In genomic region chr3:53493997-53494791, GRCh38 we compare ENCODE assay signal across 9 cellular contexts. TPM values are rescaled to one million over a fixed set of nuclear protein-coding genes. Genes with fewer than 3 reads are reported as not detected.
DNase-seq lines count a peak whose midpoint lies in the region; ATAC-seq and TF ChIP-seq lines count a peak whose summit lies in the region.
"Had no signal": no experiment of that assay in that cellular context is flagged by ENCODE, and none has a peak within 500 bp of the region (broad histone marks: within the 10 kb centered on the region; RNA-seq: fewer than 3 reads in every experiment).

Gene CACNA1D, plus strand, starts transcription at chr3:53494611. Its CDS starts 556 bp downstream, at chr3:53495167.

- peaks cover 45% of the 10 kb centered on the region for H3K27me3 Mint-ChIP-seq in MCF 10A (ENCODE audit: insufficient read depth, unreplicated experiment)
- peaks cover 60 to 72% of the 10 kb centered on the region in 2 donors for H3K27me3 Mint-ChIP-seq in stimulated activated naive B cell treated with anti-CD40 and anti-IgM and Interleukin-4, amounts not matched to agents 10 μg/mL and 1 μg/mL and 100 μg/mL, for 72 hours

- H3K27me3 ChIP-seq in layer of hippocampus (ENCODE audit: control insufficient read depth, insufficient read depth, low read length), result no peaks in the 10 kb centered on the region

- peak within 1 kb of the TSS; percentile 46 for H3K27ac ChIP-seq in layer of hippocampus (ENCODE audit: low read depth, low read length)
- H3K27ac ChIP-seq: SJSA1 had no signal

- H3K9me3 Mint-ChIP-seq in MCF 10A (ENCODE audit: unreplicated experiment), result no peaks in the 10 kb centered on the region
- no peaks in the 10 kb centered on the region for H3K9me3 Mint-ChIP-seq in stimulated activated naive B cell treated with anti-CD40 and anti-IgM and Interleukin-4, amounts not matched to agents 10 μg/mL and 1 μg/mL and 100 μg/mL, for 72 hours

- CTCF ChIA-PET in MCF 10A (lab: Yijun Ruan, JAX), result no interaction called here

- peak within 1 kb of the TSS; percentile 45 for H3K4me3 Mint-ChIP-seq in MCF 10A (ENCODE audit: unreplicated experiment)
- H3K4me3 Mint-ChIP-seq in stimulated activated naive B cell treated with anti-CD40 and anti-IgM and Interleukin-4, amounts not matched to agents 10 μg/mL and 1 μg/mL and 100 μg/mL, for 72 hours, result peak within 1 kb of the TSS; percentile 54 to 62

- peak; percentile 53 to 57 for ATAC-seq in stimulated activated naive B cell treated with anti-CD40 and anti-IgM and Interleukin-4, amounts not matched to agents 10 μg/mL and 1 μg/mL and 100 μg/mL, for 72 hours (replicated peaks)
- no peak for ATAC-seq in GM18909 (IDR thresholded peaks at IDR 0.05; ENCODE audit: poor library complexity, unreplicated experiment)
- ATAC-seq in GM19035 (IDR thresholded peaks at IDR 0.05; ENCODE audit: unreplicated experiment), result no peak

- intact Hi-C loops in MCF 10A (cut with micrococcal nuclease), result no loop called here

- no peaks in the 10 kb centered on the region for H3K36me3 Mint-ChIP-seq in MCF 10A (ENCODE audit: insufficient read depth, unreplicated experiment)
- H3K36me3 Mint-ChIP-seq in stimulated activated naive B cell treated with anti-CD40 and anti-IgM and Interleukin-4, amounts not matched to agents 10 μg/mL and 1 μg/mL and 100 μg/mL, for 72 hours, result no peaks in the 10 kb centered on the region

- POLR2A ChIA-PET in MCF 10A (lab: Yijun Ruan, JAX), result interaction anchor here (0.6 kb wide), 1 partner anchor 241 kb away, joined by 3 read pairs; no protein-coding TSS in a partner anchor

- BruUV-seq in MCF 10A (replicated peaks; lab: Mats Ljungman, UMichigan), result no TSS peak

- DNase-seq in DMS 273 (lab: John Stamatoyannopoulos, UW; ENCODE audit: unreplicated experiment), result peak; percentile 53
- DNase-seq in DMS 273 treated with DMSO at 0.1 percent for 48 hours (lab: John Stamatoyannopoulos, UW), result no peak
- peak; percentile 2 for DNase-seq in NCI-H187 treated with DMSO at 0.1 percent for 48 hours (lab: John Stamatoyannopoulos, UW)
- peak; percentile 24 for DNase-seq in MCF 10A (ENCODE audit: unreplicated experiment)
- no peak for DNase-seq in stimulated activated naive B cell treated with anti-CD40 and anti-IgM and Interleukin-4, amounts not matched to agents 10 μg/mL and 1 μg/mL and 100 μg/mL, for 72 hours

- TF ChIP-seq CTCF in MCF 10A (IDR thresholded peaks at IDR 0.05; ENCODE audit: unreplicated experiment), result no peak

- no peak within 1 kb of the TSS for H3K27ac Mint-ChIP-seq in MCF 10A (ENCODE audit: low read depth, unreplicated experiment)
- no peak within 1 kb of the TSS for H3K27ac Mint-ChIP-seq in stimulated activated naive B cell treated with anti-CD40 and anti-IgM and Interleukin-4, amounts not matched to agents 10 μg/mL and 1 μg/mL and 100 μg/mL, for 72 hours

- no peaks in the 10 kb centered on the region for H3K4me1 Mint-ChIP-seq in MCF 10A (ENCODE audit: insufficient read depth, unreplicated experiment)
- H3K4me1 Mint-ChIP-seq in stimulated activated naive B cell treated with anti-CD40 and anti-IgM and Interleukin-4, amounts not matched to agents 10 μg/mL and 1 μg/mL and 100 μg/mL, for 72 hours, result peaks cover 10 to 24% of the 10 kb centered on the region in 2 donors

RNA-seq across cellular contexts. Expression of gene CACNA1D, which starts in this region (rescaled TPM):
- total RNA-seq in MCF 10A (2022), result 0.26 TPM in 1 of 2 replicates, not detected in the other
- total RNA-seq: SJSA1 had no signal

Comparison
In these comparisons a context has a peak if more than half of its experiments do, and no peak if none do; other contexts are left out.
1. DNase-seq: peak in DMS 273 (single experiment) and NCI-H187 treated with DMSO at 0.1 percent for 48 hours (single experiment); none in DMS 273 treated with DMSO at 0.1 percent for 48 hours (single experiment) and stimulated activated naive B cell treated with anti-CD40 and anti-IgM and Interleukin-4, amounts not matched to agents 10 μg/mL and 1 μg/mL and 100 μg/mL, for 72 hours (single experiment).
2. Peak in DNase-seq in MCF 10A; RNA of the gene not detected or under 1 TPM.
3. ATAC-seq: peak in stimulated activated naive B cell treated with anti-CD40 and anti-IgM and Interleukin-4, amounts not matched to agents 10 μg/mL and 1 μg/mL and 100 μg/mL, for 72 hours (2 of 2); none in GM18909 (single experiment) and GM19035 (single experiment).